ENCODE assay signal across 23 cellular contexts in the genomic region with DNA sequence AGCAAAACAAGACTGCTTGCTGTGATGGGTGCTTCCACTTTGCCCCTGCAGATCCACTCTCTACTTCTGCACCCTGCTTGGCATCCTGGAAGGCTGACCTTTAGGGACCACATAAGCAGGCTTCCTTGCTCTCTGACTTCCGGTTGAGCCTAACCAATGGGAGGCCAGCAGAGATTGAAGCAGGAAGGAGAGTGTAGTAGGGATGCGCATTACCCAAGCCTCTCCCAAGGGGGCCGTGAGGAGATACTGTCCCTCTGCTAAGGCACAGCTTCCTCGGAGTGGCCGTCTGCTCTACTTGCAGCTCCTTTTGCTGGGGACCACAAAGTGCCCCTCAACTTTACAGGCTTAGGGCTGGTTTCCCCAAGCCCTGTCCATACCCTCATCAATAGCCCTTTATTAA.
DNase-seq lines count a peak whose midpoint lies in the region; ATAC-seq and TF ChIP-seq lines count a peak whose summit lies in the region.
"Had no signal": no experiment of that assay in that cellular context is flagged by ENCODE, and none has a peak within 500 bp of the region (broad histone marks: within the 10 kb centered on the region; RNA-seq: fewer than 3 reads in every experiment).

No MANE protein-coding gene starts in this region.

- DNase-seq in ELF-1 (ENCODE audit: low read depth, low spot score) (peak; percentile 9), NAMALWA (ENCODE audit: low spot score) (peak; percentile 4), endodermal cell (peak; percentile 71), neural progenitor cell (ENCODE audit: low spot score) (peak; percentile 18), left ventricle myocardium inferior (no peak), adrenal gland (no peak)
- DNase-seq in activated CD4-positive, alpha-beta T cell treated with anti-CD3 and anti-CD28 coated beads for 36 hours = no peak
- no peak for DNase-seq in effector memory CD4-positive, alpha-beta T cell
- DNase-seq: 8988T, ACHN, DMS153, DND-41, HCEC 1CT, Karpas-422, NCI-H1105, NCI-H1436 treated with DMSO at 0.1 percent for 48 hours, NCI-H187 treated with DMSO at 0.1 percent for 48 hours, NCI-H2107, NCI-H524, NCI-H774, SIG-M5, SK-N-SH had no signal

- 72 to 86% methylated on average over 4 to 5 of the region's 5 CpGs for WGBS in endodermal cell (ENCODE audit: insufficient coverage in 1 of 2, insufficient read length in 1 of 2), 2 experiments
- 72 to 84% (median 82%) methylated on average over 5 of the region's 5 CpGs for WGBS in adrenal gland, 4 donors

- no peaks in the 10 kb centered on the region for H3K36me3 Mint-ChIP-seq in endodermal cell (ENCODE audit: low read depth)
- no peaks in the 10 kb centered on the region for H3K36me3 Mint-ChIP-seq in neural progenitor cell
- H3K36me3 Mint-ChIP-seq in activated CD4-positive, alpha-beta T cell treated with anti-CD3 and anti-CD28 coated beads for 36 hours (ENCODE audit: low read depth) = no peaks in the 10 kb centered on the region

- H3K27ac Mint-ChIP-seq in endodermal cell (no peak overlapping the region), neural progenitor cell (no peak overlapping the region)
- no peak overlapping the region for H3K27ac Mint-ChIP-seq in activated CD4-positive, alpha-beta T cell treated with anti-CD3 and anti-CD28 coated beads for 36 hours

- no peak for TF ChIP-seq POLR2A in adrenal gland (IDR thresholded peaks at IDR 0.05)

- no peak overlapping the region for H3K4me3 ChIP-seq in endodermal cell (ENCODE audit: low read length)
- no peak overlapping the region for H3K4me3 ChIP-seq in neural progenitor cell
- H3K4me3 ChIP-seq in left ventricle myocardium inferior = no peak overlapping the region
- H3K4me3 ChIP-seq in adrenal gland = no peak overlapping the region
- H3K4me3 ChIP-seq in effector memory CD4-positive, alpha-beta T cell (ENCODE audit: insufficient read depth, low read depth, low read length, poor library complexity, severe bottlenecking) = no peak overlapping the region

- H3F3A ChIP-seq in neural progenitor cell (ENCODE audit: low read depth) = no peaks in the 10 kb centered on the region

- CTCF ChIA-PET in activated CD4-positive, alpha-beta T cell treated with anti-CD3 and anti-CD28 coated beads for 36 hours (lab: Charles Lee) = no interaction called here

- H3K27me3 ChIP-seq in endodermal cell (ENCODE audit: control insufficient read depth, insufficient read depth, low read length, poor library complexity, severe bottlenecking) = no peaks in the 10 kb centered on the region
- no peaks in the 10 kb centered on the region for H3K27me3 ChIP-seq in neural progenitor cell
- H3K27me3 ChIP-seq in left ventricle myocardium inferior (ENCODE audit: low read depth) = no peaks in the 10 kb centered on the region
- no peaks in the 10 kb centered on the region for H3K27me3 ChIP-seq in adrenal gland
- H3K27me3 ChIP-seq in effector memory CD4-positive, alpha-beta T cell (replicated peaks; ENCODE audit: control insufficient read depth, insufficient read depth, low read length, poor library complexity, severe bottlenecking) = no peaks in the 10 kb centered on the region

- H2AFZ ChIP-seq in neural progenitor cell (replicated peaks) = no peak overlapping the region

- no peak overlapping the region for H3K4me2 ChIP-seq in neural progenitor cell
- H3K4me2 ChIP-seq: SK-N-SH had no signal

- no peaks in the 10 kb centered on the region for H4K20me1 ChIP-seq in neural progenitor cell (ENCODE audit: low read depth)

- no peaks in the 10 kb centered on the region for H3K79me2 ChIP-seq in neural progenitor cell (ENCODE audit: low read depth)

- ATAC-seq in activated CD4-positive, alpha-beta T cell treated with anti-CD3 and anti-CD28 coated beads for 36 hours = no peak

- no peaks in the 10 kb centered on the region for H3K9me3 Mint-ChIP-seq in endodermal cell
- no peaks in the 10 kb centered on the region for H3K9me3 Mint-ChIP-seq in neural progenitor cell
- H3K9me3 Mint-ChIP-seq in activated CD4-positive, alpha-beta T cell treated with anti-CD3 and anti-CD28 coated beads for 36 hours (ENCODE audit: low read depth) = peaks cover 4% of the 10 kb centered on the region

- intact Hi-C loops in left ventricle myocardium inferior (cut with micrococcal nuclease) (no loop called here), adrenal gland (cut with DNase I) (no loop called here)
- intact Hi-C loops in activated CD4-positive, alpha-beta T cell treated with anti-CD3 and anti-CD28 coated beads for 36 hours (cut with DNase I, micrococcal nuclease) = no loop called here

- H3K27ac ChIP-seq in endodermal cell (ENCODE audit: low read depth, low read length) (no peak overlapping the region), neural progenitor cell (no peak overlapping the region), left ventricle myocardium inferior (replicated peaks) (no peak overlapping the region), adrenal gland (no peak overlapping the region)
- H3K27ac ChIP-seq in effector memory CD4-positive, alpha-beta T cell (ENCODE audit: insufficient read depth, low read length, poor library complexity, severe bottlenecking) = no peak overlapping the region
- H3K27ac ChIP-seq: HL-60 had no signal

- H3K4me1 Mint-ChIP-seq in endodermal cell (peaks cover 16% of the 10 kb centered on the region), neural progenitor cell (no peaks in the 10 kb centered on the region)
- no peaks in the 10 kb centered on the region for H3K4me1 Mint-ChIP-seq in activated CD4-positive, alpha-beta T cell treated with anti-CD3 and anti-CD28 coated beads for 36 hours

- H3K36me3 ChIP-seq in endodermal cell (ENCODE audit: control insufficient read depth, insufficient read depth, low read length) (no peaks in the 10 kb centered on the region), neural progenitor cell (no peaks in the 10 kb centered on the region), left ventricle myocardium inferior (no peaks in the 10 kb centered on the region), adrenal gland (replicated peaks in 1 of 2) (no peaks in the 10 kb centered on the region)
- H3K36me3 ChIP-seq in effector memory CD4-positive, alpha-beta T cell (ENCODE audit: control insufficient read depth, insufficient read depth, low read length) = no peaks in the 10 kb centered on the region

- H3K4me1 ChIP-seq in endodermal cell (ENCODE audit: control insufficient read depth, insufficient read depth, low read length) = peaks cover 3% of the 10 kb centered on the region
- no peaks in the 10 kb centered on the region for H3K4me1 ChIP-seq in neural progenitor cell
- H3K4me1 ChIP-seq in left ventricle myocardium inferior = peaks cover 6% of the 10 kb centered on the region
- H3K4me1 ChIP-seq in adrenal gland (replicated peaks in 1 of 2) = no peaks in the 10 kb centered on the region
- no peaks in the 10 kb centered on the region for H3K4me1 ChIP-seq in effector memory CD4-positive, alpha-beta T cell (ENCODE audit: control insufficient read depth, insufficient read depth, low read length, poor library complexity, severe bottlenecking)

- H3K27me3 Mint-ChIP-seq in endodermal cell (ENCODE audit: insufficient read depth) = no peaks in the 10 kb centered on the region
- no peaks in the 10 kb centered on the region for H3K27me3 Mint-ChIP-seq in neural progenitor cell (ENCODE audit: insufficient read depth, low read depth)
- H3K27me3 Mint-ChIP-seq in activated CD4-positive, alpha-beta T cell treated with anti-CD3 and anti-CD28 coated beads for 36 hours = no peaks in the 10 kb centered on the region

- no peak overlapping the region for H3K9ac ChIP-seq in endodermal cell (ENCODE audit: extremely low read depth, low read length, poor library complexity, severe bottlenecking)
- no peak overlapping the region for H3K9ac ChIP-seq in neural progenitor cell
- H3K9ac ChIP-seq: SK-N-SH had no signal

- TF ChIP-seq CTCF in endodermal cell (conservative IDR thresholded peaks at IDR 0.05) (peak; percentile 38), neural progenitor cell (IDR thresholded peaks at IDR 0.05) (peak; percentile 6), left ventricle myocardium inferior (IDR thresholded peaks at IDR 0.05; ENCODE audit: borderline replicate concordance) (no peak), adrenal gland (IDR thresholded peaks at IDR 0.05) (no peak)

- H3K9me3 ChIP-seq in endodermal cell (ENCODE audit: control insufficient read depth, low read length) (no peaks in the 10 kb centered on the region), neural progenitor cell (ENCODE audit: low read depth) (no peaks in the 10 kb centered on the region), left ventricle myocardium inferior (replicated peaks) (no peaks in the 10 kb centered on the region), adrenal gland (replicated peaks in 1 of 3) (no peaks in the 10 kb centered on the region)
- no peaks in the 10 kb centered on the region for H3K9me3 ChIP-seq in effector memory CD4-positive, alpha-beta T cell (ENCODE audit: control insufficient read depth, low read length)
- H3K9me3 ChIP-seq: SK-N-SH had no signal

- H3K4me3 Mint-ChIP-seq in endodermal cell (no peak overlapping the region), neural progenitor cell (no peak overlapping the region)
- H3K4me3 Mint-ChIP-seq in activated CD4-positive, alpha-beta T cell treated with anti-CD3 and anti-CD28 coated beads for 36 hours = no peak overlapping the region

- POLR2A ChIA-PET in activated CD4-positive, alpha-beta T cell treated with anti-CD3 and anti-CD28 coated beads for 36 hours (lab: Charles Lee) = no interaction called here

Comparison
In these comparisons a context has a peak if more than half of its experiments do, and no peak if none do; other contexts are left out.
1. DNase-seq: peak in ELF-1 (single experiment), NAMALWA (single experiment), endodermal cell (single experiment) and neural progenitor cell (single experiment); none in left ventricle myocardium inferior (single experiment), adrenal gland (0 of 7), activated CD4-positive, alpha-beta T cell treated with anti-CD3 and anti-CD28 coated beads for 36 hours (single experiment) and effector memory CD4-positive, alpha-beta T cell (0 of 3).
2. CTCF ChIP-seq: peak in endodermal cell (single experiment) and neural progenitor cell (single experiment); none in left ventricle myocardium inferior (single experiment) and adrenal gland (0 of 6).